Comparison of ENCODE assay signal across 22 cellular contexts in genomic region chr7:49845626-49846025, GRCh38.
A peak's percentile ranks its signal among the peaks of the same experiment; 100 is the strongest.
DNase-seq lines count a peak whose midpoint lies in the region; ATAC-seq and TF ChIP-seq lines count a peak whose summit lies in the region.
"Had no signal": no experiment of that assay in that cellular context is flagged by ENCODE, and none has a peak within 500 bp of the region (broad histone marks: within the 10 kb centered on the region; RNA-seq: fewer than 3 reads in every experiment).

No MANE protein-coding gene starts in this region.

- POLR2A ChIA-PET in PC-9 (lab: Charles Lee; ENCODE audit: unreplicated experiment): no interaction called here

- intact Hi-C loops in heart left ventricle (cut with DNase I) (loop anchor here in 1 of 10 donors (10.0 kb wide), 1 partner anchor 361 kb away; no protein-coding TSS in a partner anchor), PC-9 (cut with micrococcal nuclease; ENCODE audit: unreplicated experiment) (no loop called here)

- no peak overlapping the region for H3K4me3 ChIP-seq in heart left ventricle
- H3K4me3 ChIP-seq in right atrium auricular region: no peak overlapping the region
- no peak overlapping the region for H3K4me3 ChIP-seq in epithelial cell of esophagus (ENCODE audit: low read length)
- H3K4me3 ChIP-seq in PC-9: no peak overlapping the region
- H3K4me3 ChIP-seq: SK-N-MC had no signal

- DNase-seq in heart left ventricle (no peak), right atrium auricular region (ENCODE audit: low spot score) (no peak), NCI-H748 (lab: John Stamatoyannopoulos, UW; ENCODE audit: unreplicated experiment) (peak; percentile 31), epithelial cell of esophagus (ENCODE audit: low read depth) (peak; percentile 45), NCI-H524 (lab: John Stamatoyannopoulos, UW) (no peak), EL (no peak), PC-9 (no peak)
- DNase-seq: C1 segment of cervical spinal cord; CD8-positive, alpha-beta memory T cell; DMS 273 treated with DMSO at 0.1 percent for 48 hours; DMS79 treated with DMSO at 0.1 percent for 48 hours; Kasumi-1; MV-4-11; NCI-H1105 treated with DMSO at 0.1 percent for 48 hours; NCI-H146; NCI-H1930; NCI-H2107; NCI-H524 treated with DMSO at 0.1 percent for 48 hours; SIG-M5 had no signal

- H3K27ac ChIP-seq in heart left ventricle (peak overlapping the region in 3 of 12 donors; percentile 9 to 42 (median 17)), right atrium auricular region (peak overlapping the region in 1 of 2 donors; percentile 9), PC-9 (no peak overlapping the region)
- H3K27ac ChIP-seq: RWPE1, SK-N-MC had no signal

- no peaks in the 10 kb centered on the region for H3K36me3 ChIP-seq in heart left ventricle
- no peaks in the 10 kb centered on the region for H3K36me3 ChIP-seq in right atrium auricular region
- no peaks in the 10 kb centered on the region for H3K36me3 ChIP-seq in PC-9 (ENCODE audit: low read depth)

- H3K4me1 ChIP-seq in heart left ventricle (peaks cover 0 to 32% (median 3%) of the 10 kb centered on the region in 12 donors), right atrium auricular region (peaks cover 0 to 11% of the 10 kb centered on the region in 2 donors), PC-9 (replicated peaks; ENCODE audit: insufficient read depth) (no peaks in the 10 kb centered on the region)

- H4K20me1 ChIP-seq in PC-9 (ENCODE audit: insufficient read depth): no peaks in the 10 kb centered on the region

- H3K4me2 ChIP-seq in PC-9: no peak overlapping the region

- TF ChIP-seq POLR2A in heart left ventricle (IDR thresholded peaks at IDR 0.05): no peak

- H3F3A ChIP-seq in PC-9 (ENCODE audit: insufficient read depth, low read depth): no peaks in the 10 kb centered on the region

- no peak for TF ChIP-seq CTCF in heart left ventricle (IDR thresholded peaks at IDR 0.05)
- no peak for TF ChIP-seq CTCF in right atrium auricular region (IDR thresholded peaks at IDR 0.05)
- TF ChIP-seq CTCF in epithelial cell of esophagus (IDR thresholded peaks at IDR 0.05; ENCODE audit: insufficient read depth, low read depth, low read length, missing control alignments): no peak
- no peak for TF ChIP-seq CTCF in PC-9 (conservative IDR thresholded peaks at IDR 0.05)

- H3K79me2 ChIP-seq in PC-9 (ENCODE audit: low read depth): no peaks in the 10 kb centered on the region

- H3K9me2 ChIP-seq in PC-9 (ENCODE audit: insufficient read depth): no peaks in the 10 kb centered on the region

- H3K9me3 ChIP-seq in heart left ventricle (no peaks in the 10 kb centered on the region), right atrium auricular region (no peaks in the 10 kb centered on the region), PC-9 (ENCODE audit: insufficient read depth, low read depth) (no peaks in the 10 kb centered on the region)

- CTCF ChIA-PET in PC-9 (lab: Charles Lee): no interaction called here

- H3K27me3 ChIP-seq in heart left ventricle (no peaks in the 10 kb centered on the region), right atrium auricular region (no peaks in the 10 kb centered on the region), PC-9 (ENCODE audit: insufficient read depth, low read depth) (peaks cover 67% of the 10 kb centered on the region)

- no TSS peak for BruUV-seq in PC-9 (replicated peaks; lab: Mats Ljungman, UMichigan)

- 29 to 35% (median 34%) methylated on average over 5 of the region's 5 CpGs for WGBS in heart left ventricle, 4 donors

- peak in 3 of 4 donors; percentile 58 to 70 (median 61) for ATAC-seq in heart left ventricle
- ATAC-seq: HepG2 had no signal

- no peak overlapping the region for H2AFZ ChIP-seq in PC-9

Comparison
In these comparisons a context has a peak if more than half of its experiments do, and no peak if none do; other contexts are left out.
1. DNase-seq: peak in NCI-H748 (single experiment) and epithelial cell of esophagus (single experiment); none in heart left ventricle (0 of 5), right atrium auricular region (single experiment), NCI-H524 (0 of 2), EL (single experiment) and PC-9 (0 of 2).